ENCODE assay signal across 24 cellular contexts in the genomic region with DNA sequence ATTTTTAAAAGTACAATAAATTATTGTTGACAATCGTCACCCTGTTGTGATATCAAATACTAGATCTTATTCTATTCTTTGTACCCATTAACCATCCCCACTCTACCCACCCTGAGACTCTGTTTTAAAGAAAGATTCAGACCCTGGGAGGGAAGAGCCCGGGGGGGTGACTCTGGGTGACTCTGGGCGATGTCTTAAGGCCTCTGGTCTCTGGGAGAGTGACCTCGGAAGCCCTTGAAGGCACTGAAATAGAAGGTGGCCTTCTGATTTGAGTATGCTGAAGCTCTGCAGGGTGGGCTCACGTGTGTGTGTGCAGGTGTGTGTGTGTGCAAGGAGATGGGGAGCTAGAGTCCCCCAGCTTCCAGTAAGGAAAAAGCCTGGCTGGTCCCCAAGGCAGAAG. TPM values are rescaled to one million over a fixed set of nuclear protein-coding genes. Genes with fewer than 3 reads are reported as not detected.
DNase-seq lines count a peak whose midpoint lies in the region; ATAC-seq, FAIRE-seq and TF ChIP-seq lines count a peak whose summit lies in the region.
"Had no signal": no experiment of that assay in that cellular context is flagged by ENCODE, and none has a peak within 500 bp of the region (broad histone marks: within the 10 kb centered on the region; RNA-seq: fewer than 3 reads in every experiment).

No MANE protein-coding gene starts in this region.

- H3K4me1 ChIP-seq in Caco-2 (peaks cover 33% of the 10 kb centered on the region), keratinocyte (ENCODE audit: control insufficient read depth, extremely low read depth, insufficient read depth, low read length) (peaks cover 16% of the 10 kb centered on the region), small intestine (ENCODE audit: control insufficient read depth in 2 of 2, insufficient read depth in 1 of 2, low read depth in 1 of 2, low read length in 1 of 2) (peaks cover 0 to 2% of the 10 kb centered on the region in 2 donors)

- no peaks in the 10 kb centered on the region for H3K9me1 ChIP-seq in keratinocyte (ENCODE audit: control insufficient read depth, extremely low read depth, insufficient read depth, low read length)

- no peak for TF ChIP-seq CTCF in Caco-2 (IDR thresholded peaks at IDR 0.05; ENCODE audit: insufficient read depth in 1 of 2, low read depth in 1 of 2, low read length in 1 of 2, severe bottlenecking in 1 of 2, unreplicated experiment in 1 of 2)
- no peak for TF ChIP-seq CTCF in keratinocyte (optimal IDR thresholded peaks at IDR 0.05 in 1 of 3, IDR thresholded peaks at IDR 0.05 in 1 of 3, conservative IDR thresholded peaks at IDR 0.05 in 1 of 3; ENCODE audit: extremely low read depth in 1 of 3, insufficient read depth in 2 of 3, low read length in 3 of 3)

- CTCF ChIA-PET in Caco-2 (lab: Charles Lee), result interaction anchor here (1.9 kb wide), 1 partner anchor 49 kb away, joined by 5 read pairs; no protein-coding TSS in a partner anchor

- no peaks in the 10 kb centered on the region for H3K36me3 ChIP-seq in Caco-2 (ENCODE audit: control insufficient read depth, insufficient read depth, low read length)
- no peaks in the 10 kb centered on the region for H3K36me3 ChIP-seq in keratinocyte (ENCODE audit: control insufficient read depth in 2 of 2, extremely low read depth in 1 of 2, insufficient read depth in 2 of 2, low read length in 2 of 2)
- H3K36me3 ChIP-seq in small intestine (ENCODE audit: control insufficient read depth in 2 of 2, insufficient read depth in 2 of 2, low read length in 2 of 2), result peaks cover 0 to 2% of the 10 kb centered on the region in 2 donors
- H3K36me3 ChIP-seq: suprapubic skin had no signal

- DNase-seq in Caco-2, result no peak
- no peak for DNase-seq in keratinocyte (ENCODE audit: low read depth, low spot score)
- DNase-seq in small intestine, result peak; percentile 32
- no peak for DNase-seq in NCI-H748 treated with DMSO at 0.1 percent for 48 hours (lab: John Stamatoyannopoulos, UW)
- no peak for DNase-seq in NCI-H146 (lab: John Stamatoyannopoulos, UW)
- DNase-seq: ACHN; activated CD4-positive, alpha-beta T cell treated with anti-CD3 and anti-CD28 coated beads, Interleukin-2, amount 50 U/mL, for 4 hours; activated naive CD4-positive, alpha-beta T cell treated with anti-CD3 and anti-CD28 coated beads, Interleukin-2, amount 50 U/mL, for 16 hours; cortex of kidney; DND-41; MV-4-11; NCI-H1930; NCI-H446; stimulated activated CD4-positive, alpha-beta T cell treated with anti-CD3 and anti-CD28 coated beads, Interleukin-4, amount 100 ng/mL, for 24 hours had no signal

- ATAC-seq in GM18867 (IDR thresholded peaks at IDR 0.05; ENCODE audit: unreplicated experiment), result no peak
- no peak for ATAC-seq in HG02885 (IDR thresholded peaks at IDR 0.05; ENCODE audit: poor library complexity, unreplicated experiment)
- ATAC-seq: K562 had no signal

- peaks cover 17% of the 10 kb centered on the region for H3K36me3 Mint-ChIP-seq in Caco-2 (ENCODE audit: insufficient read depth, unreplicated experiment)

- H3K27ac Mint-ChIP-seq in Caco-2 (ENCODE audit: unreplicated experiment), result peak overlapping the region; percentile 82

- peak overlapping the region; percentile 79 for H3K4me2 ChIP-seq in keratinocyte (ENCODE audit: control insufficient read depth, extremely low read depth, insufficient read depth, low read depth, low read length)

- H3K9me3 ChIP-seq in Caco-2, result peaks cover 9% of the 10 kb centered on the region; the same call in 1 of the 2 replicates
- no peaks in the 10 kb centered on the region for H3K9me3 ChIP-seq in keratinocyte (ENCODE audit: control insufficient read depth, low read depth, low read length)
- no peaks in the 10 kb centered on the region for H3K9me3 ChIP-seq in small intestine (ENCODE audit: control insufficient read depth, low read depth)
- H3K9me3 ChIP-seq: suprapubic skin had no signal

- H3K79me2 ChIP-seq in keratinocyte (ENCODE audit: control insufficient read depth, insufficient read depth, low read length), result no peaks in the 10 kb centered on the region

- H4K20me1 ChIP-seq in keratinocyte (ENCODE audit: control insufficient read depth, extremely low read depth, insufficient read depth, low read length), result no peaks in the 10 kb centered on the region

- H3K9ac ChIP-seq in keratinocyte (ENCODE audit: control insufficient read depth, extremely low read depth, insufficient read depth, low read length), result peak overlapping the region; percentile 60

- WGBS in small intestine, 3 donors, result 24 to 71% (median 42%) methylated on average over 5 of the region's 5 CpGs

- no peak overlapping the region for H2AFZ ChIP-seq in keratinocyte (ENCODE audit: control insufficient read depth, low read length)

- dilution Hi-C loops in keratinocyte (cut with MboI; ENCODE audit: extremely low pct_ligation_motif_present, low sequenced_read_pairs), result no loop called here

- H3K9me3 Mint-ChIP-seq in Caco-2 (ENCODE audit: unreplicated experiment), result peaks cover 17% of the 10 kb centered on the region

- no peaks in the 10 kb centered on the region for H3K27me3 Mint-ChIP-seq in Caco-2 (ENCODE audit: insufficient read depth, unreplicated experiment)

- H3K4me3 ChIP-seq in Caco-2 (ENCODE audit: low read depth, low read length) (peak overlapping the region; percentile 44), keratinocyte (ENCODE audit: control insufficient read depth in 2 of 3, extremely low read depth in 1 of 3, insufficient read depth in 2 of 3, low read depth in 1 of 3, low read length in 3 of 3) (peak overlapping the region in 1 of 3 experiments; percentile 6), small intestine (ENCODE audit: low read depth in 1 of 2, low read length in 2 of 2) (peak overlapping the region in 1 of 2 donors; percentile 45)
- H3K4me3 ChIP-seq: K562, suprapubic skin had no signal

- intact Hi-C loops in Caco-2 (cut with micrococcal nuclease; ENCODE audit: unreplicated experiment), result loop anchor here (5.0 kb wide), 1 partner anchor 32 kb away; no protein-coding TSS in a partner anchor

- no TSS peak for BruUV-seq in Caco-2 (replicated peaks; lab: Mats Ljungman, UMichigan)

- no peaks in the 10 kb centered on the region for H3K4me1 Mint-ChIP-seq in Caco-2 (ENCODE audit: low read depth, unreplicated experiment)

- no peaks in the 10 kb centered on the region for H3K27me3 ChIP-seq in Caco-2 (replicated peaks; ENCODE audit: control insufficient read depth, insufficient read depth, low read length)
- H3K27me3 ChIP-seq in keratinocyte (ENCODE audit: control insufficient read depth, extremely low read depth, insufficient read depth, low read length), result peaks cover 2% of the 10 kb centered on the region
- no peaks in the 10 kb centered on the region for H3K27me3 ChIP-seq in small intestine (ENCODE audit: control insufficient read depth in 2 of 2, insufficient read depth in 2 of 2, low read length in 2 of 2)

- H3K4me3 Mint-ChIP-seq in Caco-2 (ENCODE audit: unreplicated experiment), result peak overlapping the region; percentile 54

- POLR2A ChIA-PET in Caco-2 (lab: Charles Lee), result no interaction called here

- FAIRE-seq in keratinocyte (lab: Jason Lieb, UNC) (peak; percentile 59), small intestine (lab: Jason Lieb, UNC) (no peak)
- FAIRE-seq: frontal cortex, K562 had no signal

- peak overlapping the region; percentile 44 for H3K27ac ChIP-seq in angular gyrus (ENCODE audit: low read depth, low read length)
- H3K27ac ChIP-seq in keratinocyte (ENCODE audit: control insufficient read depth, insufficient read depth, low read length), result peak overlapping the region; percentile 67
- H3K27ac ChIP-seq in small intestine (ENCODE audit: low read depth in 1 of 2, low read length in 1 of 2), result peak overlapping the region; percentile 93 to 99
- H3K27ac ChIP-seq: suprapubic skin had no signal

RNA-seq across cellular contexts. Expression of a gene that starts 9.7 kb away (rescaled TPM):
- total RNA-seq in Caco-2 (2022), result 65.6 and 77.6 TPM in 2 replicates
- 4.3 to 6.2 TPM (median 5.5 TPM) in 3 replicates for polyA plus RNA-seq in keratinocyte
- polyA plus RNA-seq in keratinocyte (2011; ENCODE audit: low read depth), result 6.9 TPM
- 4.6 and 8.9 TPM in 2 replicates for polyA plus RNA-seq in keratinocyte (2011; cell fraction: cytosol; rRNA removed)
- 6.3 and 7.8 TPM in 2 replicates for polyA plus RNA-seq in keratinocyte (2011; cell fraction: nucleus; rRNA removed)
- 4.8 and 11.4 TPM in 2 replicates for polyA plus RNA-seq in keratinocyte (2012; ENCODE audit: low replicate concordance)
- polyA minus RNA-seq in keratinocyte, result 6.1 to 10.8 TPM (median 6.8 TPM) in 3 replicates
- 9.8 TPM for polyA minus RNA-seq in keratinocyte (2011; cell fraction: cytosol; rRNA and poly(A)+ RNA removed)
- polyA minus RNA-seq in keratinocyte (2011; cell fraction: nucleus; rRNA and poly(A)+ RNA removed), result 3.2 and 5.8 TPM in 2 replicates
- 100 to 1,000 TPM in 2 of 3 donors, 10 to 100 TPM in 1; 69.2 to 113 (median 102) TPM for polyA plus RNA-seq in small intestine

RNA-seq across cellular contexts. Expression of a gene that starts 30.6 kb away (rescaled TPM):
- total RNA-seq in Caco-2 (2022), result 24.8 and 25.6 TPM in 2 replicates
- polyA plus RNA-seq in keratinocyte, result 4.7 to 6.3 TPM (median 6.2 TPM) in 3 replicates
- 4.8 TPM for polyA plus RNA-seq in keratinocyte (2011; ENCODE audit: low read depth)
- 3.5 TPM in 2 replicates for polyA plus RNA-seq in keratinocyte (2011; cell fraction: cytosol; rRNA removed)
- 11.7 and 13.8 TPM in 2 replicates for polyA plus RNA-seq in keratinocyte (2011; cell fraction: nucleus; rRNA removed)
- polyA plus RNA-seq in keratinocyte (2012; ENCODE audit: low replicate concordance), result 5.4 and 6.2 TPM in 2 replicates
- 4.0 to 5.1 TPM (median 4.3 TPM) in 3 replicates for polyA minus RNA-seq in keratinocyte
- 0.58 TPM for polyA minus RNA-seq in keratinocyte (2011; cell fraction: cytosol; rRNA and poly(A)+ RNA removed)
- 3.2 and 5.5 TPM in 2 replicates for polyA minus RNA-seq in keratinocyte (2011; cell fraction: nucleus; rRNA and poly(A)+ RNA removed)
- polyA plus RNA-seq in small intestine, result 10 to 100 TPM in 1 of 3 donors, 1 to 10 TPM in 2; 8.9 to 10.6 (median 8.9) TPM

RNA-seq across cellular contexts. Expression of a gene that starts 38.2 kb away (rescaled TPM):
- 24.0 and 25.1 TPM in 2 replicates for total RNA-seq in Caco-2 (2022)
- 0.05 to 0.58 TPM (median 0.09 TPM) in 3 replicates for polyA plus RNA-seq in keratinocyte
- not detected for polyA plus RNA-seq in keratinocyte (2011; ENCODE audit: low read depth)
- polyA plus RNA-seq in keratinocyte (2011; cell fraction: cytosol; rRNA removed), result 0.10 TPM in 1 of 2 replicates, not detected in the other
- polyA plus RNA-seq in keratinocyte (2011; cell fraction: nucleus; rRNA removed), result 0.17 and 0.18 TPM in 2 replicates
- 0.41 TPM in 1 of 2 replicates, not detected in the other for polyA plus RNA-seq in keratinocyte (2012; ENCODE audit: low replicate concordance)
- 0.20 TPM in 1 of 3 replicates, not detected in the others for polyA minus RNA-seq in keratinocyte
- polyA minus RNA-seq in keratinocyte (2011; cell fraction: cytosol; rRNA and poly(A)+ RNA removed), result not detected
- 0.31 TPM in 1 of 2 replicates, not detected in the other for polyA minus RNA-seq in keratinocyte (2011; cell fraction: nucleus; rRNA and poly(A)+ RNA removed)
- 1 to 10 TPM in 1 of 3 donors, under 1 TPM in 2; 0.81 to 1.4 (median 0.89) TPM for polyA plus RNA-seq in small intestine
- total RNA-seq: frontal cortex, H7, K562, myocyte, Right ventricle myocardium inferior, skeletal muscle tissue had no signal
- polyA plus RNA-seq: K562 had no signal

Comparison
In these comparisons a context has a peak if more than half of its experiments do, and no peak if none do; other contexts are left out.
1. H3K27ac ChIP-seq: peak in every context shown above with its lines; median percentile 96 in small intestine; 67 in keratinocyte; 44 in angular gyrus.
2. RNA of a gene that starts 9.7 kb away (polyA plus RNA-seq): 69.2 to 113 TPM in small intestine; 4.3 to 11.4 TPM in keratinocyte; every median in the first group is over 4 times any median in the second.